ENCODE assay signal across 8 cellular contexts in genomic region chr16:11586856-11587642, GRCh38. TPM values are rescaled to one million over a fixed set of nuclear protein-coding genes. Genes with fewer than 3 reads are reported as not detected.
A peak's percentile ranks its signal among the peaks of the same experiment; 100 is the strongest.
DNase-seq lines count a peak whose midpoint lies in the region; ATAC-seq and TF ChIP-seq lines count a peak whose summit lies in the region.

LITAF (minus strand) TSS chr16:11586919; CDS start chr16:11556730, 30,189 bp downstream.

- H3K9me3 ChIP-seq in Panc1 (ENCODE audit: control insufficient read depth, insufficient read depth, low read depth, low read length) (no peaks in the 10 kb centered on the region), gastroesophageal sphincter (peaks cover 0 to 6% (median 0%) of the 10 kb centered on the region in 3 donors)

- peak; percentile 65 to 88 for TF ChIP-seq POLR2A in gastroesophageal sphincter (IDR thresholded peaks at IDR 0.05)

- H3K4me3 ChIP-seq in Panc1 (ENCODE audit: low read depth in 2 of 2, low read length in 2 of 2): peak within 1 kb of the TSS; percentile 66 to 79
- H3K4me3 ChIP-seq in gastroesophageal sphincter: peak within 1 kb of the TSS; percentile 70 to 95

- WGBS in gastroesophageal sphincter (ENCODE audit: low coverage in 1 of 2), 2 donors: 6 to 10% methylated on average over 2 to 10 of the region's 74 CpGs

- ATAC-seq in HG02970 (IDR thresholded peaks at IDR 0.05; ENCODE audit: low FRiP score, unreplicated experiment): peak; percentile 49
- ATAC-seq in Panc1: peak; percentile 91
- peak; percentile 91 for ATAC-seq in gastroesophageal sphincter
- peak; percentile 88 for ATAC-seq in omental fat pad (ENCODE audit: low FRiP score)

- H3K36me3 ChIP-seq in Panc1 (ENCODE audit: control insufficient read depth, insufficient read depth, low read length): no peaks in the 10 kb centered on the region
- no peaks in the 10 kb centered on the region for H3K36me3 ChIP-seq in gastroesophageal sphincter

- no peak for TF ChIP-seq EP300 in gastroesophageal sphincter (IDR thresholded peaks at IDR 0.05)

- intact Hi-C loops in Panc1 (cut with micrococcal nuclease; ENCODE audit: unreplicated experiment): no loop called here

- POLR2A ChIA-PET in Panc1 (lab: Charles Lee): interaction anchor here (0.6 to 0.7 kb wide), 2 partner anchors 281 to 638 kb away, joined by 3 to 9 read pairs; no protein-coding TSS in a partner anchor

- H3K27me3 ChIP-seq in Panc1 (ENCODE audit: control insufficient read depth, insufficient read depth, low read length) (no peaks in the 10 kb centered on the region), gastroesophageal sphincter (no peaks in the 10 kb centered on the region)

- peak within 1 kb of the TSS; percentile 92 for H3K27ac ChIP-seq in Panc1 (ENCODE audit: low read length)
- peak within 1 kb of the TSS; percentile 62 to 97 (median 93) for H3K27ac ChIP-seq in gastroesophageal sphincter

- TF ChIP-seq CTCF in Panc1 (IDR thresholded peaks at IDR 0.05): no peak
- TF ChIP-seq CTCF in gastroesophageal sphincter (IDR thresholded peaks at IDR 0.05): peak in 1 of 4 experiments; percentile 16
- no peak for TF ChIP-seq CTCF in omental fat pad (IDR thresholded peaks at IDR 0.05)

- H3K4me1 ChIP-seq in Panc1 (ENCODE audit: control insufficient read depth, insufficient read depth, low read length): peaks cover 33% of the 10 kb centered on the region
- peaks cover 0 to 53% (median 11%) of the 10 kb centered on the region in 3 donors for H3K4me1 ChIP-seq in gastroesophageal sphincter

- peak; percentile 24 for DNase-seq in NK-92 treated with Interleukin-12 subunit alpha and Interleukin-12 subunit beta, amount 100 ng/mL, for 24 hours (lab: John Stamatoyannopoulos, UW)
- DNase-seq in NK-92 (lab: John Stamatoyannopoulos, UW; ENCODE audit: unreplicated experiment) (no peak), Panc1 (ENCODE audit: low read depth, low spot score) (no peak), omental fat pad (ENCODE audit: low spot score) (peak; percentile 39), ureter (ENCODE audit: low spot score) (peak; percentile 73)
- peak; percentile 64 for DNase-seq in activated naive CD4-positive, alpha-beta T cell treated with Interleukin-2 at 50 U/mL for 16 hours

- no TSS peak for BruUV-seq in Panc1 (replicated peaks; lab: Mats Ljungman, UMichigan)

- in situ Hi-C loops in Panc1 (cut with HindIII; ENCODE audit: low pct_unique_long_range_greater_than_20kb, low sequenced_read_pairs): no loop called here

- CTCF ChIA-PET in Panc1 (lab: Charles Lee): interaction anchor here (0.6 kb wide), 1 partner anchor 25 kb away, joined by 6 read pairs; no protein-coding TSS in a partner anchor

RNA-seq across cellular contexts. Expression of gene LITAF, which starts in this region (rescaled TPM):
- 85.2 TPM for total RNA-seq in Panc1 (2021; ENCODE audit: unreplicated experiment)
- polyA plus RNA-seq in Panc1 (2012; ENCODE audit: insufficient read length): 77.9 TPM
- total RNA-seq in gastroesophageal sphincter: 10 to 100 TPM; 31.6 to 95.0 (median 44.5) TPM
- 100 to 1,000 TPM in 2 of 4 donors, 10 to 100 TPM in 2; 69.8 to 196 (median 103) TPM for total RNA-seq in omental fat pad
- total RNA-seq in ureter: 160 TPM

Comparison
In these comparisons a context has a peak if more than half of its experiments do, and no peak if none do; other contexts are left out.
1. DNase-seq: peak in NK-92 treated with Interleukin-12 subunit alpha and Interleukin-12 subunit beta, amount 100 ng/mL, for 24 hours (single experiment), activated naive CD4-positive, alpha-beta T cell treated with Interleukin-2 at 50 U/mL for 16 hours (single experiment), omental fat pad (single experiment) and ureter (single experiment); none in NK-92 (single experiment) and Panc1 (single experiment).
2. Peak in every context shown above with its lines, with median percentiles within 50 percentile points of each other: ATAC-seq.